ENCODE assay signal across 21 cellular contexts in the genomic region with DNA sequence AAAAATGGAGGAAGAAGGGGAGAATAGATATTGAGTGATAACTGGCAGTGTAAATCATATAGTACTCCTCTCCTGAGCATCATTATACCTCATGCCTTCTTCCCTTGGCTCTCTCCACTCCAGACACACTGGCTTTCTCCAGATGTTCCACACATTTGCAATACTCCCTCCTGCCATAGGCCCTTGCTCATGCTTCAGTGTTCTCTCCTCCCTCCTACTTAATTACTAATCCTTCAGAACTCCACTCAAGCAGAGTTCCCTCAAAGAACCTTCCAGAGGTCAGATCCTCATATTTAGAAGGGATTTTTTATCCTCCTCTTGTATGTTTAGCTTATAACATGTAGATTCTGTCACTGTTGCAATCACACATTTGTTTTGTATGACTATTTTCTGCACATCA.
DNase-seq lines count a peak whose midpoint lies in the region; TF ChIP-seq lines count a peak whose summit lies in the region.
"Had no signal": no experiment of that assay in that cellular context is flagged by ENCODE, and none has a peak within 500 bp of the region (broad histone marks: within the 10 kb centered on the region; RNA-seq: fewer than 3 reads in every experiment).

No MANE protein-coding gene starts in this region.

- no peak overlapping the region for H3K27ac ChIP-seq in RWPE1
- H3K27ac ChIP-seq: heart right ventricle had no signal

- H3K36me3 Mint-ChIP-seq in activated naive CD4-positive, alpha-beta T cell treated with anti-CD3 and anti-CD28 coated beads for 36 hours (ENCODE audit: low read depth) = no peaks in the 10 kb centered on the region
- peaks cover 8% of the 10 kb centered on the region for H3K36me3 Mint-ChIP-seq in T-helper 2 cell treated with Interferon-gamma antibody and Interleukin-4, amounts not matched to agents 5 μg/mL and 100 μg/mL, for 36 hours (ENCODE audit: low read depth)
- H3K36me3 Mint-ChIP-seq: memory B cell had no signal

- DNase-seq in GM03348 (ENCODE audit: low spot score) = peak; percentile 66
- peak; percentile 81 for DNase-seq in RPMI7951 (ENCODE audit: low read depth)
- peak; percentile 87 to 91 for DNase-seq in foreskin fibroblast
- no peak for DNase-seq in RWPE1 (ENCODE audit: low spot score)
- DNase-seq in putamen (ENCODE audit: low spot score) = no peak
- DNase-seq in activated naive CD4-positive, alpha-beta T cell treated with anti-CD3 and anti-CD28 coated beads for 36 hours = no peak
- no peak for DNase-seq in T-helper 2 cell treated with Interferon-gamma antibody and Interleukin-4, amounts not matched to agents 5 μg/mL and 100 μg/mL, for 36 hours (ENCODE audit: low spot score)
- DNase-seq: activated CD8-positive, alpha-beta memory T cell treated with anti-CD3 and anti-CD28 coated beads for 24 hours; activated naive CD8-positive, alpha-beta T cell treated with anti-CD3 and anti-CD28 coated beads, Interleukin-2, amount 10 ng/mL, durations not matched to agents 7 days and 5 days; activated T-cell treated with anti-CD3 and anti-CD28 coated beads, Interleukin-2, amount 50 U/mL, for 72 hours; CD4-positive, CD25-positive, alpha-beta regulatory T cell; heart right ventricle; naive thymus-derived CD8-positive, alpha-beta T cell; NCI-H187 treated with DMSO at 0.1 percent for 48 hours; NCI-H446; NK-92 treated with Interleukin-12 subunit alpha and Interleukin-12 subunit beta, amount 100 ng/mL, for 24 hours; posterior cingulate gyrus; Right ventricle myocardium superior; substantia nigra had no signal

- H3K27ac Mint-ChIP-seq in activated naive CD4-positive, alpha-beta T cell treated with anti-CD3 and anti-CD28 coated beads for 36 hours = no peak overlapping the region
- H3K27ac Mint-ChIP-seq in T-helper 2 cell treated with Interferon-gamma antibody and Interleukin-4, amounts not matched to agents 5 μg/mL and 100 μg/mL, for 36 hours = no peak overlapping the region
- H3K27ac Mint-ChIP-seq: activated T-cell treated with anti-CD3 and anti-CD28 coated beads, Interleukin-2, amount 50 U/mL, for 72 hours; memory B cell; naive thymus-derived CD8-positive, alpha-beta T cell; T-helper 1 cell treated with Interleukin-12 subunit alpha and Interleukin-12 subunit beta and Interleukin-4 antibody, amounts not matched to agents 30 μg/mL and 1 μg/mL, for 36 hours had no signal

- CTCF ChIA-PET in RWPE1 (lab: Yijun Ruan, JAX) = no interaction called here
- CTCF ChIA-PET in activated naive CD4-positive, alpha-beta T cell treated with anti-CD3 and anti-CD28 coated beads for 36 hours (lab: Charles Lee) = no interaction called here

- H3K9me3 Mint-ChIP-seq in activated naive CD4-positive, alpha-beta T cell treated with anti-CD3 and anti-CD28 coated beads for 36 hours = peaks cover 2% of the 10 kb centered on the region
- peaks cover 6% of the 10 kb centered on the region for H3K9me3 Mint-ChIP-seq in T-helper 2 cell treated with Interferon-gamma antibody and Interleukin-4, amounts not matched to agents 5 μg/mL and 100 μg/mL, for 36 hours
- H3K9me3 Mint-ChIP-seq: memory B cell had no signal

- H3K4me3 ChIP-seq in foreskin fibroblast (ENCODE audit: low read depth in 1 of 2, low read length in 2 of 2) = no peak overlapping the region
- H3K4me3 ChIP-seq: heart right ventricle had no signal

- intact Hi-C loops in activated naive CD4-positive, alpha-beta T cell treated with anti-CD3 and anti-CD28 coated beads for 36 hours (cut with micrococcal nuclease) = no loop called here

- POLR2A ChIA-PET in RWPE1 (lab: Yijun Ruan, JAX; ENCODE audit: low non-redundant PET) = no interaction called here

- TF ChIP-seq CTCF in foreskin fibroblast (IDR thresholded peaks at IDR 0.05; ENCODE audit: low read depth, low read length) (no peak), RWPE1 (conservative IDR thresholded peaks at IDR 0.05; ENCODE audit: low read depth) (no peak)

- peaks cover 15% of the 10 kb centered on the region for H3K4me1 Mint-ChIP-seq in activated naive CD4-positive, alpha-beta T cell treated with anti-CD3 and anti-CD28 coated beads for 36 hours (ENCODE audit: low read depth)
- H3K4me1 Mint-ChIP-seq in T-helper 2 cell treated with Interferon-gamma antibody and Interleukin-4, amounts not matched to agents 5 μg/mL and 100 μg/mL, for 36 hours (ENCODE audit: low read depth) = peaks cover 46% of the 10 kb centered on the region

- peaks cover 6% of the 10 kb centered on the region for H3K27me3 Mint-ChIP-seq in activated naive CD4-positive, alpha-beta T cell treated with anti-CD3 and anti-CD28 coated beads for 36 hours (ENCODE audit: low read depth)
- H3K27me3 Mint-ChIP-seq in T-helper 2 cell treated with Interferon-gamma antibody and Interleukin-4, amounts not matched to agents 5 μg/mL and 100 μg/mL, for 36 hours (ENCODE audit: low read depth) = no peaks in the 10 kb centered on the region

- no peak overlapping the region for H3K4me3 Mint-ChIP-seq in activated naive CD4-positive, alpha-beta T cell treated with anti-CD3 and anti-CD28 coated beads for 36 hours
- H3K4me3 Mint-ChIP-seq in T-helper 2 cell treated with Interferon-gamma antibody and Interleukin-4, amounts not matched to agents 5 μg/mL and 100 μg/mL, for 36 hours = no peak overlapping the region
- H3K4me3 Mint-ChIP-seq: activated naive CD8-positive, alpha-beta T cell treated with anti-CD3 and anti-CD28 coated beads, Interleukin-2, amount 10 ng/mL, durations not matched to agents 7 days and 5 days; activated T-cell treated with anti-CD3 and anti-CD28 coated beads, Interleukin-2, amount 50 U/mL, for 72 hours; CD4-positive, CD25-positive, alpha-beta regulatory T cell; memory B cell; naive thymus-derived CD8-positive, alpha-beta T cell; T-helper 1 cell treated with Interleukin-12 subunit alpha and Interleukin-12 subunit beta and Interleukin-4 antibody, amounts not matched to agents 30 μg/mL and 1 μg/mL, for 36 hours had no signal

Comparison
In these comparisons a context has a peak if more than half of its experiments do, and no peak if none do; other contexts are left out.
1. DNase-seq: peak in GM03348 (single experiment), RPMI7951 (single experiment) and foreskin fibroblast (2 of 2); none in RWPE1 (single experiment), putamen (single experiment), activated naive CD4-positive, alpha-beta T cell treated with anti-CD3 and anti-CD28 coated beads for 36 hours (single experiment) and T-helper 2 cell treated with Interferon-gamma antibody and Interleukin-4, amounts not matched to agents 5 μg/mL and 100 μg/mL, for 36 hours (single experiment).